Comparison of ENCODE assay signal across 2 cellular contexts in the genomic region with DNA sequence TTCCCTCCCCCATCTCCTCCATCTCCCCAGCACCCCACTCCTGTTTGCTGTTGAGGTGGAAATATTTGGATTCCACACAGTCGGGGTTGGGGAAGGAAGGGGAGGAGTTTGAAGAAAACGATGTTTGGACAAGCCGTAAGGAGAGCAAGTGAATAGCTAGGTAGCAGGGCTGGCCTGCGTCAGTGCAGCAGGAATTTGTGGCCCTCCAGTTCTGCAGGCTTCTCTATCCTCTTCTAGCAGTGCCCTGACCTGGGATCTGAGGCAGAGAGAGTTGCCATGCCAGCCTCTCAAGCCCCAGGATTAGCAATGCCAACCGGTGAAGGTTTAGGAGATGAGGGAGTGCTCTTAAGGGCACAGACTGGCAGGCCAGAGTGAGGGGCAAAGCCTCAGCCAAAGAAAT.
TF ChIP-seq lines count a peak whose summit lies in the region.

No MANE protein-coding gene starts in this region.

TF ChIP-seq in A549, 52 proteins besides CTCF, POLR2A, EP300 and RAD21:
- TF ChIP-seq FOXS1 (CRISPR knock-in tag; IDR thresholded peaks at IDR 0.05) (no peak), KDM5A (IDR thresholded peaks at IDR 0.05) (no peak), USF2 (IDR thresholded peaks at IDR 0.05) (no peak), ZC3H11A (IDR thresholded peaks at IDR 0.05) (no peak), MAFK (IDR thresholded peaks at IDR 0.05; ENCODE audit: partially characterized antibody) (no peak), NPAS2 (CRISPR knock-in tag; IDR thresholded peaks at IDR 0.05; ENCODE audit: borderline replicate concordance) (no peak)

TF ChIP-seq in H1, 55 proteins besides CTCF, POLR2A, EP300 and RAD21:
- TF ChIP-seq, protein P1, sequence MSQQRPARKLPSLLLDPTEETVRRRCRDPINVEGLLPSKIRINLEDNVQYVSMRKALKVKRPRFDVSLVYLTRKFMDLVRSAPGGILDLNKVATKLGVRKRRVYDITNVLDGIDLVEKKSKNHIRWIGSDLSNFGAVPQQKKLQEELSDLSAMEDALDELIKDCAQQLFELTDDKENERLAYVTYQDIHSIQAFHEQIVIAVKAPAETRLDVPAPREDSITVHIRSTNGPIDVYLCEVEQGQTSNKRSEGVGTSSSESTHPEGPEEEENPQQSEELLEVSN (IDR thresholded peaks at IDR 0.05) = no peak
- TF ChIP-seq TEAD4 (IDR thresholded peaks at IDR 0.05; ENCODE audit: low read depth, low read length) (no peak), KDM5A (IDR thresholded peaks at IDR 0.05; ENCODE audit: low read length) (no peak), USF2 (IDR thresholded peaks at IDR 0.05; ENCODE audit: low read length) (no peak), CHD1 (IDR thresholded peaks at IDR 0.05; ENCODE audit: low read depth, low read length) (no peak), ASH2L (IDR thresholded peaks at IDR 0.05; ENCODE audit: low read length) (no peak), POU5F1 (IDR thresholded peaks at IDR 0.05; ENCODE audit: low read depth, low read length) (no peak), MAX (IDR thresholded peaks at IDR 0.05) (no peak), GABPA (IDR thresholded peaks at IDR 0.05; ENCODE audit: borderline replicate concordance, insufficient read depth, low read length) (no peak), TCF12 (IDR thresholded peaks at IDR 0.05; ENCODE audit: low read depth, low read length) (no peak), SP2 (IDR thresholded peaks at IDR 0.05; ENCODE audit: low read length) (no peak), ZNF274 (IDR thresholded peaks at IDR 0.05; ENCODE audit: borderline replicate concordance, extremely low read depth, low read length) (no peak), HDAC6 (IDR thresholded peaks at IDR 0.05; ENCODE audit: low read depth, low read length) (no peak), TBP (IDR thresholded peaks at IDR 0.05; ENCODE audit: low read depth, low read length) (no peak), BCL11A (IDR thresholded peaks at IDR 0.05; ENCODE audit: low read depth in 2 of 2, low read length in 2 of 2) (no peak), CBX8 (IDR thresholded peaks at IDR 0.05; ENCODE audit: borderline replicate concordance, low read depth, low read length) (no peak), CEBPB (IDR thresholded peaks at IDR 0.05; ENCODE audit: low read depth, low read length) (no peak), NANOG (IDR thresholded peaks at IDR 0.05; ENCODE audit: insufficient read depth, low read depth, low read length, poor library complexity, severe bottlenecking) (no peak), POLR2AphosphoS5 (IDR thresholded peaks at IDR 0.05; ENCODE audit: low read depth, low read length) (no peak)
